In the genomic region with DNA sequence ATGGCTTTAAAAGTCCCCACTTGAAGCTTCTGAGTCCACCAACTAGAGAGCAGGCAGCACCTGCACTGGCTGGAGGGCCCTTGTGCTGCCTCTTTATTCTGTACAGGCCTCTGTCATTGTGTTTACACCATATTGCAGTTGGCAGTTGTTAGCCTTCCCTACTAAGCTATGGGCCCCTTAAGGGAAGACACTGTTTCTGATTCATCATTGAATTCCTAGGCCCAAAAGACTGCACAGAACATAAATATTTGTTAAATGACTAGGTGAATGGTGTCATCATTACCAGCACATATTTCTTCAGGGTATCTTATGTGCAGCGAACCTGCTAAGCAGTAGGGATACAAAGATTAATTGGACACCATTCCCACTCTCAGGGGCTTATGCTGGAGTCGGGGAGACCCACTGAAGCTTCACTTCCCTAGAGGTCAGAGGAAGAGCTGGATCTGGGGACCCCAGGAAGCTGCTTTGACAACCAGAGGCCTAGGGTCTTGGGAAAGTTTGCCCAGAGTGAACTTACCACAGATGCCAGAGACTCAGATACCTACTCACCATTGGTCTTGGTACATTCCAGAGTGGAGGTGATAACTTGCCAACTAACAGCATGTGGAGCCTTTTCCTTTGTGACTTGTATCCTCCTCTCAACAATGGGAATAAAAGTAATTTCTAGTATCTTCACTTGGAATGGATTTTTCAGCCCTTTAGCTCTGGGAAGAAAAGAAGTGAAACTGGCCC, we compare ENCODE assay signal across 11 cellular contexts. TPM values are rescaled to one million over a fixed set of nuclear protein-coding genes. Genes with fewer than 3 reads are reported as not detected.
DNase-seq lines count a peak whose midpoint lies in the region; ATAC-seq and TF ChIP-seq lines count a peak whose summit lies in the region.
"Had no signal": no experiment of that assay in that cellular context is flagged by ENCODE, and none has a peak within 500 bp of the region (broad histone marks: within the 10 kb centered on the region; RNA-seq: fewer than 3 reads in every experiment).

No MANE protein-coding gene starts in this region.

- intact Hi-C loops in Caco-2 (cut with micrococcal nuclease; ENCODE audit: unreplicated experiment) (loop anchor here (1.0 to 10.0 kb wide), 3 partner anchors 17 to 63 kb away; no protein-coding TSS in a partner anchor), left cardiac atrium (cut with DNase I) (no loop called here)

- peaks cover 46% of the 10 kb centered on the region for H3K4me1 Mint-ChIP-seq in Caco-2 (ENCODE audit: low read depth, unreplicated experiment)

- H3K36me3 ChIP-seq in Caco-2 (ENCODE audit: control insufficient read depth, insufficient read depth, low read length), result no peaks in the 10 kb centered on the region
- H3K36me3 ChIP-seq in brain microvascular endothelial cell (replicated peaks), result no peaks in the 10 kb centered on the region
- no peaks in the 10 kb centered on the region for H3K36me3 ChIP-seq in mucosa of rectum (ENCODE audit: control insufficient read depth in 2 of 2, insufficient read depth in 2 of 2, low read length in 2 of 2)

- H3K4me3 ChIP-seq in Caco-2 (ENCODE audit: low read depth, low read length) (no peak overlapping the region), brain microvascular endothelial cell (ENCODE audit: low read depth, low read length) (no peak overlapping the region), mucosa of rectum (ENCODE audit: low read length in 2 of 2) (no peak overlapping the region)

- H3K27me3 Mint-ChIP-seq in Caco-2 (ENCODE audit: insufficient read depth, unreplicated experiment), result no peaks in the 10 kb centered on the region

- H3K4me3 Mint-ChIP-seq in Caco-2 (ENCODE audit: unreplicated experiment), result no peak overlapping the region
- H3K4me3 Mint-ChIP-seq: stimulated activated naive CD8-positive, alpha-beta T cell treated with anti-CD3 and anti-CD28 coated beads, Interleukin-15, Interleukin-2, amounts not matched to agents 100 ng/mL and 50 ng/mL, for 24 hours had no signal

- no peak for ATAC-seq in GM18870 (IDR thresholded peaks at IDR 0.05; ENCODE audit: unreplicated experiment)
- no peak for ATAC-seq in left cardiac atrium
- no peak for ATAC-seq in GM21528 (IDR thresholded peaks at IDR 0.05; ENCODE audit: low FRiP score, unreplicated experiment)
- ATAC-seq: activated CD4-positive, CD25-positive, alpha-beta regulatory T cell treated with anti-CD3 and anti-CD28 coated beads, Interleukin-2, amount 50 U/mL, for 24 hours; activated naive CD4-positive, alpha-beta T cell treated with anti-CD3 and anti-CD28 coated beads, Interleukin-2, amount 50 U/mL, for 72 hours had no signal

- H3K9me3 ChIP-seq in Caco-2 (no peaks in the 10 kb centered on the region), mucosa of rectum (ENCODE audit: control insufficient read depth in 2 of 2, low read length in 2 of 2) (no peaks in the 10 kb centered on the region)

- peak overlapping the region; percentile 96 for H3K27ac Mint-ChIP-seq in Caco-2 (ENCODE audit: unreplicated experiment)
- H3K27ac Mint-ChIP-seq: stimulated activated naive CD8-positive, alpha-beta T cell treated with anti-CD3 and anti-CD28 coated beads, Interleukin-15, Interleukin-2, amounts not matched to agents 100 ng/mL and 50 ng/mL, for 24 hours had no signal

- peaks cover 76% of the 10 kb centered on the region for H3K4me1 ChIP-seq in Caco-2
- peaks cover 34% of the 10 kb centered on the region in 2 donors for H3K4me1 ChIP-seq in mucosa of rectum (ENCODE audit: control insufficient read depth in 2 of 2, insufficient read depth in 2 of 2, low read length in 2 of 2)

- H3K27ac ChIP-seq in brain microvascular endothelial cell (peak overlapping the region; percentile 23), mucosa of rectum (ENCODE audit: low read depth in 2 of 2, low read length in 2 of 2) (peak overlapping the region; percentile 75 to 84)

- TSS peak; percentile 65 for BruUV-seq in Caco-2 (replicated peaks; lab: Mats Ljungman, UMichigan)

- POLR2A ChIA-PET in Caco-2 (lab: Charles Lee), result interaction anchor here (0.6 to 2.0 kb wide), 8 partner anchors 11 to 801 kb away, joined by 3 to 10 read pairs (median 5); no protein-coding TSS in a partner anchor

- H3K27me3 ChIP-seq in Caco-2 (replicated peaks; ENCODE audit: control insufficient read depth, insufficient read depth, low read length) (no peaks in the 10 kb centered on the region), brain microvascular endothelial cell (replicated peaks) (no peaks in the 10 kb centered on the region), mucosa of rectum (ENCODE audit: control insufficient read depth in 2 of 2, insufficient read depth in 2 of 2, low read length in 2 of 2) (no peaks in the 10 kb centered on the region)

- peak overlapping the region in 1 of 2 donors; percentile 19 for H3K9ac ChIP-seq in mucosa of rectum (ENCODE audit: low read depth in 1 of 2, low read length in 2 of 2)

- peaks cover 16% of the 10 kb centered on the region for H3K36me3 Mint-ChIP-seq in Caco-2 (ENCODE audit: insufficient read depth, unreplicated experiment)
- H3K36me3 Mint-ChIP-seq: activated naive CD4-positive, alpha-beta T cell treated with anti-CD3 and anti-CD28 coated beads, Interleukin-2, amount 50 U/mL, for 72 hours had no signal

- TF ChIP-seq CTCF in Caco-2 (IDR thresholded peaks at IDR 0.05; ENCODE audit: insufficient read depth in 1 of 2, low read depth in 1 of 2, low read length in 1 of 2, severe bottlenecking in 1 of 2, unreplicated experiment in 1 of 2) (no peak), brain microvascular endothelial cell (IDR thresholded peaks at IDR 0.05; ENCODE audit: low read depth, low read length, missing control alignments) (no peak)

- H3K9me3 Mint-ChIP-seq in Caco-2 (ENCODE audit: unreplicated experiment), result no peaks in the 10 kb centered on the region
- H3K9me3 Mint-ChIP-seq: activated naive CD4-positive, alpha-beta T cell treated with anti-CD3 and anti-CD28 coated beads, Interleukin-2, amount 50 U/mL, for 72 hours; stimulated activated naive CD8-positive, alpha-beta T cell treated with anti-CD3 and anti-CD28 coated beads, Interleukin-15, Interleukin-2, amounts not matched to agents 100 ng/mL and 50 ng/mL, for 24 hours had no signal

- DNase-seq in Caco-2, result peak in 1 of 2 experiments; percentile 67
- peak; percentile 89 for DNase-seq in NCI-H2029 treated with DMSO at 0.1 percent for 48 hours (lab: John Stamatoyannopoulos, UW)
- peak; percentile 74 for DNase-seq in brain microvascular endothelial cell
- DNase-seq in left cardiac atrium, result no peak
- DNase-seq in NCI-H2196 treated with DMSO at 0.1 percent for 48 hours (lab: John Stamatoyannopoulos, UW; ENCODE audit: unreplicated experiment), result no peak

- in situ Hi-C loops in brain microvascular endothelial cell (cut with HindIII; ENCODE audit: low pct_ligation_motif_present, low sequenced_read_pairs), result no loop called here

- CTCF ChIA-PET in Caco-2 (lab: Charles Lee), result interaction anchor here (0.6 to 2.1 kb wide), 6 partner anchors 10 to 74 kb away, joined by 3 to 10 read pairs (median 3); no protein-coding TSS in a partner anchor

RNA-seq across cellular contexts. Expression of a gene that starts 28.7 kb away (rescaled TPM):
- total RNA-seq in Caco-2 (2022) (78.7 and 85.1 TPM in 2 replicates), left cardiac atrium (10 to 100 TPM; 13.5 to 16.3 TPM)

Comparison
In these comparisons a context has a peak if more than half of its experiments do, and no peak if none do; other contexts are left out.
1. DNase-seq: peak in NCI-H2029 treated with DMSO at 0.1 percent for 48 hours (single experiment) and brain microvascular endothelial cell (single experiment); none in left cardiac atrium (single experiment) and NCI-H2196 treated with DMSO at 0.1 percent for 48 hours (single experiment).